Comparison of ENCODE assay signal across 1 cellular context in genomic region chr6:157764346-157765068, GRCh38.
TF ChIP-seq lines count a peak whose summit lies in the region.

No MANE protein-coding gene starts in this region.

TF ChIP-seq in K562, 482 proteins besides CTCF, POLR2A, EP300 and RAD21 (continued from another document and continues in another):
- TF ChIP-seq POLR2G (IDR thresholded peaks at IDR 0.05; ENCODE audit: low read depth, low read length) (no peak), FOXP1 (CRISPR knock-in tag; IDR thresholded peaks at IDR 0.05) (peak; percentile 72; the same call in 1 of the 2 replicates), ELF2 (CRISPR knock-in tag; IDR thresholded peaks at IDR 0.05) (no peak), CREB1 (IDR thresholded peaks at IDR 0.05) (peak; percentile 30; the same call in 1 of the 2 replicates), CREB1 (CRISPR knock-in tag; IDR thresholded peaks at IDR 0.05) (peak; percentile 37; the same call in 1 of the 2 replicates), POLR3G (IDR thresholded peaks at IDR 0.05; ENCODE audit: extremely low read depth, insufficient read length, insufficient replicate concordance) (no peak), POLR2H (tag; IDR thresholded peaks at IDR 0.05; ENCODE audit: low read depth) (no peak), ERF (CRISPR knock-in tag; IDR thresholded peaks at IDR 0.05) (no peak), IRF2 (CRISPR knock-in tag; IDR thresholded peaks at IDR 0.05) (no peak), NEUROD1 (IDR thresholded peaks at IDR 0.05; ENCODE audit: borderline replicate concordance, low read depth, low read length, partially characterized antibody) (peak; percentile 45), SIN3B (IDR thresholded peaks at IDR 0.05; ENCODE audit: low read depth) (no peak), KDM1A (IDR thresholded peaks at IDR 0.05) (peak; percentile 80 to 89), ZNF79 (CRISPR knock-in tag; IDR thresholded peaks at IDR 0.05; ENCODE audit: low read depth) (no peak), ZNF121 (CRISPR knock-in tag; conservative IDR thresholded peaks at IDR 0.05) (no peak), ZNF589 (CRISPR knock-in tag; IDR thresholded peaks at IDR 0.05; ENCODE audit: low read depth) (peak; percentile 92; the same call in 1 of the 2 replicates), RFX7 (CRISPR knock-in tag; IDR thresholded peaks at IDR 0.05) (no peak), XRCC3 (IDR thresholded peaks at IDR 0.05) (no peak), E2F5 (CRISPR knock-in tag; IDR thresholded peaks at IDR 0.05) (no peak), KAT8 (IDR thresholded peaks at IDR 0.05; ENCODE audit: low read depth) (no peak), CXXC5 (CRISPR knock-in tag; IDR thresholded peaks at IDR 0.05) (peak; percentile 68), RBM25 (IDR thresholded peaks at IDR 0.05; ENCODE audit: low read depth, low read length, severe bottlenecking) (no peak), SNRNP70 (optimal IDR thresholded peaks at IDR 0.05; ENCODE audit: low read depth, low read length) (no peak), E4F1 (CRISPR knock-in tag; IDR thresholded peaks at IDR 0.05; ENCODE audit: borderline replicate concordance) (no peak), SP2 (IDR thresholded peaks at IDR 0.05; ENCODE audit: extremely low read depth, low read depth, low read length, poor library complexity, severe bottlenecking) (no peak), PRPF4 (IDR thresholded peaks at IDR 0.05; ENCODE audit: insufficient read depth, low read depth, low read length, poor library complexity, severe bottlenecking) (no peak), SAFB2 (IDR thresholded peaks at IDR 0.05; ENCODE audit: borderline replicate concordance, low read depth, low read length, severe bottlenecking) (no peak), POLR2AphosphoS2 (IDR thresholded peaks at IDR 0.05; ENCODE audit: low read length) (no peak), ZFPM2 (CRISPR knock-in tag; IDR thresholded peaks at IDR 0.05) (no peak), CBX2 (IDR thresholded peaks at IDR 0.05; ENCODE audit: insufficient read depth, low read length, poor library complexity, severe bottlenecking) (no peak), ZNF140 (CRISPR knock-in tag; IDR thresholded peaks at IDR 0.05) (no peak), ZNF75A (CRISPR knock-in tag; IDR thresholded peaks at IDR 0.05) (no peak), ZNF224 (CRISPR knock-in tag; IDR thresholded peaks at IDR 0.05) (no peak), STAG1 (CRISPR knock-in tag; IDR thresholded peaks at IDR 0.05; ENCODE audit: borderline replicate concordance) (no peak), ZNF785 (CRISPR knock-in tag; IDR thresholded peaks at IDR 0.05) (no peak), BACH1 (tag; IDR thresholded peaks at IDR 0.05) (peak; percentile 59; the same call in 1 of the 2 replicates), MLLT1 (IDR thresholded peaks at IDR 0.05) (no peak), BCL6 (CRISPR knock-in tag; IDR thresholded peaks at IDR 0.05) (no peak), TARDBP (IDR thresholded peaks at IDR 0.05) (no peak), CHD1 (IDR thresholded peaks at IDR 0.05; ENCODE audit: low read length) (no peak), ZBTB8A (IDR thresholded peaks at IDR 0.05; ENCODE audit: partially characterized antibody) (no peak), ZNF444 (CRISPR knock-in tag; IDR thresholded peaks at IDR 0.05) (no peak), XRCC4 (IDR thresholded peaks at IDR 0.05; ENCODE audit: extremely low read depth, insufficient read depth, insufficient read length) (no peak), ZFP30 (CRISPR knock-in tag; IDR thresholded peaks at IDR 0.05; ENCODE audit: borderline replicate concordance) (no peak), ZNF780A (CRISPR knock-in tag; IDR thresholded peaks at IDR 0.05) (no peak), HDGF (IDR thresholded peaks at IDR 0.05) (no peak), GTF2A2 (tag; IDR thresholded peaks at IDR 0.05) (no peak), MYNN (IDR thresholded peaks at IDR 0.05) (no peak), MYNN (CRISPR knock-in tag; IDR thresholded peaks at IDR 0.05) (no peak), HNRNPH1 (optimal IDR thresholded peaks at IDR 0.05; ENCODE audit: low read depth, low read length) (no peak), THRAP3 (IDR thresholded peaks at IDR 0.05; ENCODE audit: borderline replicate concordance) (no peak)
- TF ChIP-seq, protein P1, sequence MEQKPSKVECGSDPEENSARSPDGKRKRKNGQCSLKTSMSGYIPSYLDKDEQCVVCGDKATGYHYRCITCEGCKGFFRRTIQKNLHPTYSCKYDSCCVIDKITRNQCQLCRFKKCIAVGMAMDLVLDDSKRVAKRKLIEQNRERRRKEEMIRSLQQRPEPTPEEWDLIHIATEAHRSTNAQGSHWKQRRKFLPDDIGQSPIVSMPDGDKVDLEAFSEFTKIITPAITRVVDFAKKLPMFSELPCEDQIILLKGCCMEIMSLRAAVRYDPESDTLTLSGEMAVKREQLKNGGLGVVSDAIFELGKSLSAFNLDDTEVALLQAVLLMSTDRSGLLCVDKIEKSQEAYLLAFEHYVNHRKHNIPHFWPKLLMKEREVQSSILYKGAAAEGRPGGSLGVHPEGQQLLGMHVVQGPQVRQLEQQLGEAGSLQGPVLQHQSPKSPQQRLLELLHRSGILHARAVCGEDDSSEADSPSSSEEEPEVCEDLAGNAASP (IDR thresholded peaks at IDR 0.05): no peak
- TF ChIP-seq, protein P2, sequence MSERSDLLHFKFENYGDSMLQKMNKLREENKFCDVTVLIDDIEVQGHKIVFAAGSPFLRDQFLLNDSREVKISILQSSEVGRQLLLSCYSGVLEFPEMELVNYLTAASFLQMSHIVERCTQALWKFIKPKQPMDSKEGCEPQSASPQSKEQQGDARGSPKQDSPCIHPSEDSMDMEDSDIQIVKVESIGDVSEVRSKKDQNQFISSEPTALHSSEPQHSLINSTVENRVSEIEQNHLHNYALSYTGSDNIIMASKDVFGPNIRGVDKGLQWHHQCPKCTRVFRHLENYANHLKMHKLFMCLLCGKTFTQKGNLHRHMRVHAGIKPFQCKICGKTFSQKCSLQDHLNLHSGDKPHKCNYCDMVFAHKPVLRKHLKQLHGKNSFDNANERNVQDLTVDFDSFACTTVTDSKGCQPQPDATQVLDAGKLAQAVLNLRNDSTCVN (CRISPR knock-in tag; IDR thresholded peaks at IDR 0.05): no peak
- TF ChIP-seq, protein P3, sequence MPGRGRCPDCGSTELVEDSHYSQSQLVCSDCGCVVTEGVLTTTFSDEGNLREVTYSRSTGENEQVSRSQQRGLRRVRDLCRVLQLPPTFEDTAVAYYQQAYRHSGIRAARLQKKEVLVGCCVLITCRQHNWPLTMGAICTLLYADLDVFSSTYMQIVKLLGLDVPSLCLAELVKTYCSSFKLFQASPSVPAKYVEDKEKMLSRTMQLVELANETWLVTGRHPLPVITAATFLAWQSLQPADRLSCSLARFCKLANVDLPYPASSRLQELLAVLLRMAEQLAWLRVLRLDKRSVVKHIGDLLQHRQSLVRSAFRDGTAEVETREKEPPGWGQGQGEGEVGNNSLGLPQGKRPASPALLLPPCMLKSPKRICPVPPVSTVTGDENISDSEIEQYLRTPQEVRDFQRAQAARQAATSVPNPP (IDR thresholded peaks at IDR 0.05; ENCODE audit: borderline replicate concordance, insufficient read depth, insufficient read length): no peak
- TF ChIP-seq, protein P4, sequence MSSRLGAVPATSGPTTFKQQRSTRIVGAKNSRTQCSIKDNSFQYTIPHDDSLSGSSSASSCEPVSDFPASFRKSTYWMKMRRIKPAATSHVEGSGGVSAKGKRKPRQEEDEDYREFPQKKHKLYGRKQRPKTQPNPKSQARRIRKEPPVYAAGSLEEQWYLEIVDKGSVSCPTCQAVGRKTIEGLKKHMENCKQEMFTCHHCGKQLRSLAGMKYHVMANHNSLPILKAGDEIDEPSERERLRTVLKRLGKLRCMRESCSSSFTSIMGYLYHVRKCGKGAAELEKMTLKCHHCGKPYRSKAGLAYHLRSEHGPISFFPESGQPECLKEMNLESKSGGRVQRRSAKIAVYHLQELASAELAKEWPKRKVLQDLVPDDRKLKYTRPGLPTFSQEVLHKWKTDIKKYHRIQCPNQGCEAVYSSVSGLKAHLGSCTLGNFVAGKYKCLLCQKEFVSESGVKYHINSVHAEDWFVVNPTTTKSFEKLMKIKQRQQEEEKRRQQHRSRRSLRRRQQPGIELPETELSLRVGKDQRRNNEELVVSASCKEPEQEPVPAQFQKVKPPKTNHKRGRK (tag; IDR thresholded peaks at IDR 0.05): no peak
- TF ChIP-seq, protein P5, sequence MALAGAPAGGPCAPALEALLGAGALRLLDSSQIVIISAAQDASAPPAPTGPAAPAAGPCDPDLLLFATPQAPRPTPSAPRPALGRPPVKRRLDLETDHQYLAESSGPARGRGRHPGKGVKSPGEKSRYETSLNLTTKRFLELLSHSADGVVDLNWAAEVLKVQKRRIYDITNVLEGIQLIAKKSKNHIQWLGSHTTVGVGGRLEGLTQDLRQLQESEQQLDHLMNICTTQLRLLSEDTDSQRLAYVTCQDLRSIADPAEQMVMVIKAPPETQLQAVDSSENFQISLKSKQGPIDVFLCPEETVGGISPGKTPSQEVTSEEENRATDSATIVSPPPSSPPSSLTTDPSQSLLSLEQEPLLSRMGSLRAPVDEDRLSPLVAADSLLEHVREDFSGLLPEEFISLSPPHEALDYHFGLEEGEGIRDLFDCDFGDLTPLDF (CRISPR knock-in tag; IDR thresholded peaks at IDR 0.05): no peak
- TF ChIP-seq, protein P6, sequence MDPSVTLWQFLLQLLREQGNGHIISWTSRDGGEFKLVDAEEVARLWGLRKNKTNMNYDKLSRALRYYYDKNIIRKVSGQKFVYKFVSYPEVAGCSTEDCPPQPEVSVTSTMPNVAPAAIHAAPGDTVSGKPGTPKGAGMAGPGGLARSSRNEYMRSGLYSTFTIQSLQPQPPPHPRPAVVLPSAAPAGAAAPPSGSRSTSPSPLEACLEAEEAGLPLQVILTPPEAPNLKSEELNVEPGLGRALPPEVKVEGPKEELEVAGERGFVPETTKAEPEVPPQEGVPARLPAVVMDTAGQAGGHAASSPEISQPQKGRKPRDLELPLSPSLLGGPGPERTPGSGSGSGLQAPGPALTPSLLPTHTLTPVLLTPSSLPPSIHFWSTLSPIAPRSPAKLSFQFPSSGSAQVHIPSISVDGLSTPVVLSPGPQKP (CRISPR knock-in tag; IDR thresholded peaks at IDR 0.05): no peak
- TF ChIP-seq, protein P7, sequence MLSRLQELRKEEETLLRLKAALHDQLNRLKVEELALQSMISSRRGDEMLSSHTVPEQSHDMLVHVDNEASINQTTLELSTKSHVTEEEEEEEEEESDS (CRISPR knock-in tag; IDR thresholded peaks at IDR 0.05): no peak
- TF ChIP-seq, protein P8, sequence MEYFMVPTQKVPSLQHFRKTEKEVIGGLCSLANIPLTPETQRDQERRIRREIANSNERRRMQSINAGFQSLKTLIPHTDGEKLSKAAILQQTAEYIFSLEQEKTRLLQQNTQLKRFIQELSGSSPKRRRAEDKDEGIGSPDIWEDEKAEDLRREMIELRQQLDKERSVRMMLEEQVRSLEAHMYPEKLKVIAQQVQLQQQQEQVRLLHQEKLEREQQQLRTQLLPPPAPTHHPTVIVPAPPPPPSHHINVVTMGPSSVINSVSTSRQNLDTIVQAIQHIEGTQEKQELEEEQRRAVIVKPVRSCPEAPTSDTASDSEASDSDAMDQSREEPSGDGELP (CRISPR knock-in tag; IDR thresholded peaks at IDR 0.05; ENCODE audit: borderline replicate concordance): peak; percentile 82
